ENCODE assay signal across 15 cellular contexts in the genomic region with DNA sequence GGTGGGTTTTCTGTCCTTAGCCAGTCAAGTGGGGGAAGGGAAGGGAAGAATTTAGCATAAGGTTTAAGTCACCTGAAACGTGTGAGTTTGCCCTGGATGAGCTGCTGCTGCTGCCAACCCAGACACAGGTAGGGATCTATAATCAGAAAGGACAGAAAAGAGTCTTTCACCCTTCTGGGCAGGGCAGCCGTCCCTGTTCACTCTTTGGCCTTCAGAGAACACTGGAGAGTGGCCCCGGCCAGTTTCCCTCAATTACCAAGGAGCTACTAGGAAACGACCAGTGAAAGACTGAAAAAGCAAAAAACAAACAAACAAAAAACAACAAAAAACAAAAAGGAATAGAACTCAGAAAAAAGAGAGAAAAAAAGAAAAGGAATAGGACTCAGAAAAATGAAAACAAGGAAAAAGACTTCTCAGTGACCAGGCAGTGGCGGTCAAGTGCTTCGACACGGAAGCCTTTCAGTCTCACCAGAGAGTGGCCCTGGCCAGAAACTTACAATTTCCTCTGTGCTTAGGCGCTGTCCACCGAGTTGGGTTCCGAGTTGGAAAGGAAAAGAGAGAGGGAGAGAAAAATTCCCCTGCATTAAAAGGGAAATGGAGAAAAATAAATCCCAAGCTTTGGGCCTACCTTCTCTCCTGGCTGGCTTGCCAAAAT. TPM values are rescaled to one million over a fixed set of nuclear protein-coding genes. Genes with fewer than 3 reads are reported as not detected.
A peak's percentile ranks its signal among the peaks of the same experiment; 100 is the strongest.
DNase-seq lines count a peak whose midpoint lies in the region; ATAC-seq, FAIRE-seq and TF ChIP-seq lines count a peak whose summit lies in the region.
"Had no signal": no experiment of that assay in that cellular context is flagged by ENCODE, and none has a peak within 500 bp of the region (broad histone marks: within the 10 kb centered on the region; RNA-seq: fewer than 3 reads in every experiment).

No MANE protein-coding gene starts in this region.

- H3K27ac ChIP-seq in H1 (ENCODE audit: low read depth, low read length) (no peak overlapping the region; the same call in 1 of the 2 replicates), spleen (peak overlapping the region in 6 of 8 donors; percentile 51 to 94 (median 87)), brain microvascular endothelial cell (no peak overlapping the region)
- H3K27ac ChIP-seq: A549, ascending aorta, dorsolateral prefrontal cortex, thyroid gland had no signal

- peaks cover 35% of the 10 kb centered on the region for H3K4me1 Mint-ChIP-seq in activated CD4-positive, alpha-beta T cell treated with anti-CD3 and anti-CD28 coated beads, Interleukin-2, amount 10 ng/mL, durations not matched to agents 7 days and 5 days
- peaks cover 29 to 51% (median 31%) of the 10 kb centered on the region in 3 donors for H3K4me1 Mint-ChIP-seq in T-cell

- peaks cover 0 to 8% of the 10 kb centered on the region in 2 experiments; a peak in 1 of 4 replicates for H3K79me2 ChIP-seq in H1 (ENCODE audit: control insufficient read depth in 1 of 2, insufficient read depth in 2 of 2, low read length in 2 of 2)

- H3K9me3 Mint-ChIP-seq in activated CD4-positive, alpha-beta T cell treated with anti-CD3 and anti-CD28 coated beads, Interleukin-2, amount 10 ng/mL, durations not matched to agents 7 days and 5 days: peaks cover 3% of the 10 kb centered on the region
- no peaks in the 10 kb centered on the region for H3K9me3 Mint-ChIP-seq in T-cell

- H2AK5ac ChIP-seq in H1 (ENCODE audit: low read depth, low read length): no peak overlapping the region

- H3K9me3 ChIP-seq in H1 (ENCODE audit: insufficient read depth in 2 of 2, low read depth in 1 of 2, low read length in 1 of 2): no peaks in the 10 kb centered on the region
- H3K9me3 ChIP-seq in spleen: no peaks in the 10 kb centered on the region
- H3K9me3 ChIP-seq: A549, ascending aorta, thyroid gland had no signal

- no peaks in the 10 kb centered on the region for H4K20me1 ChIP-seq in H1 (replicated peaks in 1 of 2; ENCODE audit: control insufficient read depth in 1 of 2, insufficient read depth in 2 of 2, low read length in 2 of 2)

- no peak overlapping the region for H4K8ac ChIP-seq in H1 (ENCODE audit: extremely low read depth, insufficient read depth, low read length)

- peaks cover 6% of the 10 kb centered on the region; the same call in 1 of the 2 replicates for H3K23me2 ChIP-seq in H1 (ENCODE audit: low read depth, low read length)

- in situ Hi-C loops in brain microvascular endothelial cell (cut with HindIII; ENCODE audit: low pct_ligation_motif_present, low sequenced_read_pairs): no loop called here

- H4K91ac ChIP-seq in H1 (replicated peaks; ENCODE audit: insufficient read length, low read length): peak overlapping the region; percentile 38

- peaks cover 6% of the 10 kb centered on the region for H3K36me3 Mint-ChIP-seq in activated CD4-positive, alpha-beta T cell treated with anti-CD3 and anti-CD28 coated beads, Interleukin-2, amount 10 ng/mL, durations not matched to agents 7 days and 5 days (ENCODE audit: low read depth)
- H3K36me3 Mint-ChIP-seq in T-cell: no peaks in the 10 kb centered on the region

- no peak overlapping the region for H3K4me2 ChIP-seq in H1 (ENCODE audit: insufficient read depth in 1 of 2, low read depth in 2 of 2, low read length in 2 of 2)
- H3K4me2 ChIP-seq: A549 had no signal

- TF ChIP-seq RAD21 in H1 (IDR thresholded peaks at IDR 0.05 in 1 of 2, conservative IDR thresholded peaks at IDR 0.05 in 1 of 2; ENCODE audit: low read depth in 2 of 2, low read length in 2 of 2): peak; percentile 18 to 34

- H3K4me3 ChIP-seq in H1 (ENCODE audit: extremely low read depth in 1 of 4, insufficient read depth in 2 of 4, low read depth in 3 of 4, low read length in 4 of 4): no peak overlapping the region
- peak overlapping the region in 1 of 8 donors; percentile 97 for H3K4me3 ChIP-seq in spleen
- no peak overlapping the region for H3K4me3 ChIP-seq in brain microvascular endothelial cell (ENCODE audit: low read depth, low read length)
- H3K4me3 ChIP-seq: A549, ascending aorta, dorsolateral prefrontal cortex, thyroid gland had no signal

- H3K23ac ChIP-seq in H1 (ENCODE audit: insufficient read length): no peak overlapping the region

- peak overlapping the region; percentile 70 for H3K27ac Mint-ChIP-seq in activated CD4-positive, alpha-beta T cell treated with anti-CD3 and anti-CD28 coated beads, Interleukin-2, amount 10 ng/mL, durations not matched to agents 7 days and 5 days
- peak overlapping the region; percentile 73 to 81 for H3K27ac Mint-ChIP-seq in T-cell

- no peaks in the 10 kb centered on the region for H3K79me1 ChIP-seq in H1 (ENCODE audit: low read depth, low read length)

- H2BK120ac ChIP-seq in H1 (replicated peaks; ENCODE audit: low read depth, low read length): no peak overlapping the region

- peak overlapping the region; percentile 43; the same call in 1 of the 2 replicates for H2AFZ ChIP-seq in H1 (ENCODE audit: low read length)

- POLR2A ChIA-PET in activated CD4-positive, alpha-beta T cell treated with anti-CD3 and anti-CD28 coated beads, Interleukin-2, amount 10 ng/mL, durations not matched to agents 7 days and 5 days (lab: Charles Lee): no interaction called here
- POLR2A ChIA-PET in T-cell (lab: Charles Lee) (interaction anchor here in 1 of 2 donors (0.7 kb wide), 2 partner anchors 164 to 175 kb away, joined by 3 read pairs; no protein-coding TSS in a partner anchor), H1 (lab: Charles Lee; ENCODE audit: partially characterized antibody) (interaction anchor here (1.5 kb wide), 1 partner anchor 8 kb away, joined by 4 read pairs; no protein-coding TSS in a partner anchor)

- H3K18ac ChIP-seq in H1 (ENCODE audit: extremely low read depth, low read length): no peak overlapping the region

- no peak overlapping the region for H3K56ac ChIP-seq in H1 (replicated peaks; ENCODE audit: insufficient read length, low read depth, low read length)

- H2BK5ac ChIP-seq in H1 (ENCODE audit: low read depth, low read length): no peak overlapping the region

- H3K27me3 ChIP-seq in H1 (replicated peaks in 1 of 4; ENCODE audit: control insufficient read depth in 3 of 4, extremely low read depth in 1 of 4, insufficient read depth in 3 of 4, low read length in 3 of 4): no peaks in the 10 kb centered on the region
- no peaks in the 10 kb centered on the region for H3K27me3 ChIP-seq in spleen (replicated peaks in 1 of 7)
- peaks cover 2% of the 10 kb centered on the region for H3K27me3 ChIP-seq in brain microvascular endothelial cell (replicated peaks)
- H3K27me3 ChIP-seq: ascending aorta, dorsolateral prefrontal cortex, thyroid gland had no signal

- peak overlapping the region; percentile 90 for H3K4me3 Mint-ChIP-seq in activated CD4-positive, alpha-beta T cell treated with anti-CD3 and anti-CD28 coated beads, Interleukin-2, amount 10 ng/mL, durations not matched to agents 7 days and 5 days
- peak overlapping the region; percentile 44 to 95 (median 74) for H3K4me3 Mint-ChIP-seq in T-cell

- TF ChIP-seq EP300 in H1 (IDR thresholded peaks at IDR 0.05; ENCODE audit: borderline replicate concordance in 1 of 2, low read depth in 2 of 2, low read length in 2 of 2): no peak

- H3K4ac ChIP-seq in H1 (replicated peaks; ENCODE audit: insufficient read length, low read depth, low read length): no peak overlapping the region

- CTCF ChIA-PET in activated CD4-positive, alpha-beta T cell treated with anti-CD3 and anti-CD28 coated beads, Interleukin-2, amount 10 ng/mL, durations not matched to agents 7 days and 5 days (lab: Charles Lee): interaction anchor here (1.9 to 2.1 kb wide), 2 partner anchors 12 to 38 kb away, joined by 5 to 7 read pairs; no protein-coding TSS in a partner anchor
- CTCF ChIA-PET in T-cell (lab: Charles Lee) (interaction anchor here in 1 of 2 donors (0.5 kb wide), 1 partner anchor 1732 kb away, joined by 11 read pairs; no protein-coding TSS in a partner anchor), H1 (lab: Charles Lee; ENCODE audit: partially characterized antibody) (interaction anchor here (0.8 to 5.1 kb wide), 8 partner anchors 9 to 408 kb away, joined by 3 to 36 read pairs (median 3); no protein-coding TSS in a partner anchor)

- no peak overlapping the region for H2BK12ac ChIP-seq in H1 (ENCODE audit: low read depth, low read length)

- no peaks in the 10 kb centered on the region for H3K27me3 Mint-ChIP-seq in activated CD4-positive, alpha-beta T cell treated with anti-CD3 and anti-CD28 coated beads, Interleukin-2, amount 10 ng/mL, durations not matched to agents 7 days and 5 days
- H3K27me3 Mint-ChIP-seq in T-cell: no peaks in the 10 kb centered on the region

- 89% methylated on average over 10 of the region's 10 CpGs; no CpG with 5 or more reads in 1 of the 2 experiments for WGBS in H1 (ENCODE audit: extremely low coverage in 1 of 2, insufficient coverage in 1 of 2, insufficient read length in 1 of 2, insufficient replicate concordance in 2 of 2, low coverage in 1 of 2, low lambda C conversion rate in 2 of 2, missing lambda C conversion rate in 1 of 2), 2 experiments
- WGBS in spleen, 5 donors: 72 to 81% (median 81%) methylated on average over 10 of the region's 10 CpGs

- H2BK20ac ChIP-seq in H1 (ENCODE audit: low read length): no peak overlapping the region

- H3K36me3 ChIP-seq in H1 (ENCODE audit: control insufficient read depth in 2 of 4, insufficient read depth in 4 of 4, low read length in 3 of 4): no peaks in the 10 kb centered on the region; a peak in 1 of 8 replicates
- no peaks in the 10 kb centered on the region for H3K36me3 ChIP-seq in spleen
- H3K36me3 ChIP-seq in brain microvascular endothelial cell (replicated peaks): no peaks in the 10 kb centered on the region
- H3K36me3 ChIP-seq: ascending aorta, thyroid gland had no signal

- H2BK15ac ChIP-seq in H1 (ENCODE audit: low read length): no peak overlapping the region

- no peak for TF ChIP-seq CTCF in H1 (IDR thresholded peaks at IDR 0.05; ENCODE audit: control extremely low read depth in 1 of 3, insufficient read depth in 1 of 3, low read depth in 1 of 3, low read length in 3 of 3)
- TF ChIP-seq CTCF in spleen (IDR thresholded peaks at IDR 0.05 in 8 of 11, conservative IDR thresholded peaks at IDR 0.05 in 3 of 11): no peak
- TF ChIP-seq CTCF in brain microvascular endothelial cell (IDR thresholded peaks at IDR 0.05; ENCODE audit: low read depth, low read length, missing control alignments): no peak

- no peak for ATAC-seq in T-cell (replicated peaks in 1 of 4)
- ATAC-seq: A549 had no signal

- TF ChIP-seq POLR2A in H1 (IDR thresholded peaks at IDR 0.05; ENCODE audit: control extremely low read depth in 1 of 2, low read depth in 2 of 2, low read length in 2 of 2) (no peak), spleen (IDR thresholded peaks at IDR 0.05) (no peak)

- FAIRE-seq in H1 (lab: Jason Lieb, UNC): no peak
- FAIRE-seq: A549 had no signal

- H3K4me1 ChIP-seq in H1 (replicated peaks in 1 of 4; ENCODE audit: control insufficient read depth in 3 of 4, insufficient read depth in 4 of 4, low read length in 3 of 4) (peaks cover 0 to 5% (median 3%) of the 10 kb centered on the region in 4 experiments; a peak in 6 of 7 replicates), spleen (peaks cover 18 to 52% (median 39%) of the 10 kb centered on the region in 6 donors)

- H3K9ac ChIP-seq in H1 (replicated peaks in 1 of 4; ENCODE audit: extremely low read depth in 1 of 4, low read depth in 3 of 4, low read length in 3 of 4): no peak overlapping the region

- intact Hi-C loops in spleen (cut with DNase I; ENCODE audit: low total_unique reads): no loop called here

- H3K14ac ChIP-seq in H1 (ENCODE audit: insufficient read length): no peak overlapping the region

- DNase-seq in activated CD4-positive, alpha-beta T cell treated with anti-CD3 and anti-CD28 coated beads, Interleukin-2, amount 10 ng/mL, durations not matched to agents 7 days and 5 days: no peak
- DNase-seq in activated CD4-positive, alpha-beta T cell treated with anti-CD3 and anti-CD28 coated beads, Interleukin-2, amount 50 U/mL, for 1 hour: no peak
- DNase-seq in T-cell (no peak), H1 (ENCODE audit: low read depth in 1 of 2, low spot score in 2 of 2) (no peak), spleen (no peak), GM19240 (ENCODE audit: insufficient read length, low spot score) (no peak), GM19238 (ENCODE audit: insufficient read length, low spot score) (no peak), brain microvascular endothelial cell (no peak)
- DNase-seq: dorsolateral prefrontal cortex, NCI-H345, T1000, thyroid gland had no signal

- no peak overlapping the region for H4K5ac ChIP-seq in H1 (ENCODE audit: insufficient read length, low read depth, low read length)

RNA-seq across cellular contexts. Expression of gene GM2A, which starts 2.5 kb away (rescaled TPM):
- 10 to 100 TPM; 15.9 to 19.5 TPM for total RNA-seq in activated CD4-positive, alpha-beta T cell treated with anti-CD3 and anti-CD28 coated beads, Interleukin-2, amount 10 ng/mL, durations not matched to agents 7 days and 5 days
- total RNA-seq in T-cell: 10 to 100 TPM in 3 of 5 donors, 1 to 10 TPM in 2; 8.2 to 20.9 (median 11.5) TPM
- 30.4 and 32.2 TPM in 2 replicates for total RNA-seq in H1 (2021; fragmentation: NEBNext Ultra II Directional; extraction: Animal tissue kit (Norgen Biotek cat#: 25700))
- 18.5 TPM in 2 replicates for polyA plus RNA-seq in H1 (2011; rRNA removed)
- polyA plus RNA-seq in H1 (2011; cell fraction: cytosol; rRNA removed): 14.2 TPM
- 15.6 TPM for polyA plus RNA-seq in H1 (2011; cell fraction: nucleus; rRNA removed)
- polyA plus RNA-seq in H1 (2012, experiment 1 of 2): 21.1 to 25.1 TPM (median 22.7 TPM) in 4 replicates
- 26.6 TPM for polyA plus RNA-seq in H1 (2012, experiment 2 of 2)
- polyA plus RNA-seq in H1 (2013, experiment 1 of 2): 32.5 TPM
- 42.1 TPM for polyA plus RNA-seq in H1 (2013, experiment 2 of 2)
- polyA minus RNA-seq in H1 (2011; rRNA and poly(A)+ RNA removed): 31.3 and 32.5 TPM in 2 replicates
- polyA minus RNA-seq in H1 (2011; cell fraction: cytosol; rRNA and poly(A)+ RNA removed): 14.6 TPM
- 12.3 TPM for polyA minus RNA-seq in H1 (2011; cell fraction: nucleus; rRNA and poly(A)+ RNA removed)
- 10 to 100 TPM; 54.7 to 95.7 (median 73.7) TPM for total RNA-seq in spleen
- polyA plus RNA-seq in spleen: 10 to 100 TPM; 31.6 to 86.2 (median 48.4) TPM

RNA-seq across cellular contexts. Expression of gene CCDC69, which starts 26.6 kb away (rescaled TPM):
- total RNA-seq in activated CD4-positive, alpha-beta T cell treated with anti-CD3 and anti-CD28 coated beads, Interleukin-2, amount 10 ng/mL, durations not matched to agents 7 days and 5 days: 10 to 100 TPM; 79.4 to 84.1 TPM
- 100 to 1,000 TPM in 1 of 5 donors, 10 to 100 TPM in 4; 86.3 to 112 (median 93.5) TPM for total RNA-seq in T-cell
- 10.8 and 11.5 TPM in 2 replicates for total RNA-seq in H1 (2021; fragmentation: NEBNext Ultra II Directional; extraction: Animal tissue kit (Norgen Biotek cat#: 25700))
- 6.4 and 8.4 TPM in 2 replicates for polyA plus RNA-seq in H1 (2011; rRNA removed)
- polyA plus RNA-seq in H1 (2011; cell fraction: cytosol; rRNA removed): 9.6 TPM
- 5.8 TPM for polyA plus RNA-seq in H1 (2011; cell fraction: nucleus; rRNA removed)
- polyA plus RNA-seq in H1 (2012, experiment 1 of 2): 9.0 to 9.4 TPM (median 9.1 TPM) in 4 replicates
- polyA plus RNA-seq in H1 (2012, experiment 2 of 2): 8.2 TPM
- 7.8 TPM for polyA plus RNA-seq in H1 (2013, experiment 1 of 2)
- polyA plus RNA-seq in H1 (2013, experiment 2 of 2): 7.9 TPM
- polyA minus RNA-seq in H1 (2011; rRNA and poly(A)+ RNA removed): 8.5 and 10.7 TPM in 2 replicates
- polyA minus RNA-seq in H1 (2011; cell fraction: cytosol; rRNA and poly(A)+ RNA removed): 4.3 TPM
- polyA minus RNA-seq in H1 (2011; cell fraction: nucleus; rRNA and poly(A)+ RNA removed): 6.9 TPM
- 100 to 1,000 TPM in 4 of 7 donors, 10 to 100 TPM in 3; 68.4 to 145 (median 106) TPM for total RNA-seq in spleen
- 10 to 100 TPM; 37.7 to 90.3 (median 39.3) TPM for polyA plus RNA-seq in spleen

RNA-seq across cellular contexts. Expression of gene SLC36A3, which starts 53.1 kb away (rescaled TPM):
- total RNA-seq in activated CD4-positive, alpha-beta T cell treated with anti-CD3 and anti-CD28 coated beads, Interleukin-2, amount 10 ng/mL, durations not matched to agents 7 days and 5 days: not detected
- not detected for total RNA-seq in T-cell
- not detected in 2 replicates for total RNA-seq in H1 (2021; fragmentation: NEBNext Ultra II Directional; extraction: Animal tissue kit (Norgen Biotek cat#: 25700))
- polyA plus RNA-seq in H1 (2011; rRNA removed): not detected in 2 replicates
- not detected for polyA plus RNA-seq in H1 (2011; cell fraction: cytosol; rRNA removed)
- polyA plus RNA-seq in H1 (2011; cell fraction: nucleus; rRNA removed): not detected
- not detected in 4 replicates for polyA plus RNA-seq in H1 (2012, experiment 1 of 2)
- not detected for polyA plus RNA-seq in H1 (2012, experiment 2 of 2)
- polyA plus RNA-seq in H1 (2013, experiment 1 of 2): not detected
- polyA plus RNA-seq in H1 (2013, experiment 2 of 2): not detected
- polyA minus RNA-seq in H1 (2011; rRNA and poly(A)+ RNA removed): not detected in 2 replicates
- not detected for polyA minus RNA-seq in H1 (2011; cell fraction: cytosol; rRNA and poly(A)+ RNA removed)
- polyA minus RNA-seq in H1 (2011; cell fraction: nucleus; rRNA and poly(A)+ RNA removed): not detected
- not detected for total RNA-seq in spleen
- not detected for polyA plus RNA-seq in spleen
- total RNA-seq: ascending aorta, dorsolateral prefrontal cortex, lower leg skin, thyroid gland had no signal
- polyA plus RNA-seq: A549 had no signal

Comparison
In these comparisons a context has a peak if more than half of its experiments do, and no peak if none do; other contexts are left out.
1. H3K27ac ChIP-seq: peak in spleen (6 of 8); none in H1 (single experiment) and brain microvascular endothelial cell (single experiment).